In genomic region chr4:168817418-168817817, GRCh38 we compare ENCODE assay signal across 10 cellular contexts.
DNase-seq lines count a peak whose midpoint lies in the region; ATAC-seq and TF ChIP-seq lines count a peak whose summit lies in the region.
"Had no signal": no experiment of that assay in that cellular context is flagged by ENCODE, and none has a peak within 500 bp of the region (broad histone marks: within the 10 kb centered on the region; RNA-seq: fewer than 3 reads in every experiment).

No MANE protein-coding gene starts in this region.

- H3K9ac ChIP-seq in KMS-11 (no peak overlapping the region), smooth muscle cell (ENCODE audit: low read depth) (peak overlapping the region; percentile 36)

- H3K4me2 ChIP-seq in KMS-11 (peak overlapping the region; percentile 40), smooth muscle cell (peak overlapping the region; percentile 82)

- H4K20me1 ChIP-seq in KMS-11 (ENCODE audit: insufficient read depth) (no peaks in the 10 kb centered on the region), smooth muscle cell (ENCODE audit: low read depth) (no peaks in the 10 kb centered on the region)

- H3K27me3 ChIP-seq in KMS-11 (ENCODE audit: insufficient read depth, low read depth) (no peaks in the 10 kb centered on the region), brain microvascular endothelial cell (replicated peaks) (no peaks in the 10 kb centered on the region), lower lobe of right lung (ENCODE audit: low read depth) (no peaks in the 10 kb centered on the region), smooth muscle cell (ENCODE audit: low read depth) (no peaks in the 10 kb centered on the region)

- ATAC-seq in lower lobe of right lung (no peak), HG03025 (IDR thresholded peaks at IDR 0.05; ENCODE audit: low FRiP score, unreplicated experiment) (no peak)

- H3K4me3 ChIP-seq in KMS-11 (IDR thresholded peaks at IDR 0.05; ENCODE audit: insufficient read depth, low read depth, low read length) (no peak overlapping the region), brain microvascular endothelial cell (ENCODE audit: low read depth, low read length) (no peak overlapping the region), lower lobe of right lung (no peak overlapping the region), smooth muscle cell (peak overlapping the region; percentile 36)

- H3K36me3 ChIP-seq in KMS-11 (ENCODE audit: insufficient read depth) (no peaks in the 10 kb centered on the region), brain microvascular endothelial cell (replicated peaks) (no peaks in the 10 kb centered on the region), lower lobe of right lung (no peaks in the 10 kb centered on the region), smooth muscle cell (ENCODE audit: low read depth) (no peaks in the 10 kb centered on the region)

- peaks cover 19% of the 10 kb centered on the region for H3K4me1 ChIP-seq in KMS-11 (ENCODE audit: low read depth, poor library complexity, severe bottlenecking)
- H3K4me1 ChIP-seq in lower lobe of right lung = peaks cover 12% of the 10 kb centered on the region
- peaks cover 59% of the 10 kb centered on the region for H3K4me1 ChIP-seq in smooth muscle cell (ENCODE audit: low read depth)

- H3K27ac ChIP-seq in KMS-11 (peak overlapping the region; percentile 20; the same call in 1 of the 2 replicates), brain microvascular endothelial cell (peak overlapping the region; percentile 76), lower lobe of right lung (peak overlapping the region; percentile 31), smooth muscle cell (ENCODE audit: low read depth) (peak overlapping the region; percentile 94)

- DNase-seq in brain microvascular endothelial cell = no peak
- no peak for DNase-seq in lower lobe of right lung
- DNase-seq in smooth muscle cell (lab: John Stamatoyannopoulos, UW; ENCODE audit: unreplicated experiment) = no peak
- DNase-seq in germinal center (ENCODE audit: low spot score) = no peak
- DNase-seq in stimulated activated naive CD4-positive, alpha-beta T cell treated with Interleukin-2 at 50 U/mL for 16 hours (lab: John Stamatoyannopoulos, UW) = no peak
- no peak for DNase-seq in NCI-H2029 (lab: John Stamatoyannopoulos, UW)
- DNase-seq: activated naive CD8-positive, alpha-beta T cell treated with anti-CD3 and anti-CD28 coated beads, Interleukin-2, amount 10 ng/mL, durations not matched to agents 7 days and 5 days; T-helper 9 cell had no signal

- peaks cover 37% of the 10 kb centered on the region for H3F3A ChIP-seq in smooth muscle cell (ENCODE audit: low read depth)

- in situ Hi-C loops in brain microvascular endothelial cell (cut with HindIII; ENCODE audit: low pct_ligation_motif_present, low sequenced_read_pairs) = no loop called here

- WGBS in smooth muscle cell (ENCODE audit: low lambda C conversion rate) = 37% methylated on average over 2 of the region's 2 CpGs

- H2AFZ ChIP-seq in KMS-11 (ENCODE audit: low read depth) = peak overlapping the region; percentile 37; the same call in 1 of the 2 replicates
- H2AFZ ChIP-seq in smooth muscle cell (ENCODE audit: low read depth) = no peak overlapping the region

- intact Hi-C loops in lower lobe of right lung (cut with DNase I) = no loop called here

- TF ChIP-seq CTCF in KMS-11 (conservative IDR thresholded peaks at IDR 0.05; ENCODE audit: low read depth, low read length) = no peak
- TF ChIP-seq CTCF in brain microvascular endothelial cell (IDR thresholded peaks at IDR 0.05; ENCODE audit: low read depth, low read length, missing control alignments) = no peak
- no peak for TF ChIP-seq CTCF in lower lobe of right lung (IDR thresholded peaks at IDR 0.05)
- no peak for TF ChIP-seq CTCF in smooth muscle cell (IDR thresholded peaks at IDR 0.05; ENCODE audit: borderline replicate concordance, insufficient read depth, poor library complexity, severe bottlenecking)

- H3K9me3 ChIP-seq in lower lobe of right lung (no peaks in the 10 kb centered on the region), smooth muscle cell (replicated peaks; ENCODE audit: low read depth) (no peaks in the 10 kb centered on the region)

- H3K79me2 ChIP-seq in KMS-11 (ENCODE audit: insufficient read depth, low read depth) (no peaks in the 10 kb centered on the region), smooth muscle cell (ENCODE audit: low read depth) (peaks cover 79% of the 10 kb centered on the region)

Comparison
In these comparisons a context has a peak if more than half of its experiments do, and no peak if none do; other contexts are left out.
1. H3K27ac ChIP-seq: peak in every context shown above with its lines; median percentile 94 in smooth muscle cell; 76 in brain microvascular endothelial cell; 31 in lower lobe of right lung; 20 in KMS-11.